In the genomic region with DNA sequence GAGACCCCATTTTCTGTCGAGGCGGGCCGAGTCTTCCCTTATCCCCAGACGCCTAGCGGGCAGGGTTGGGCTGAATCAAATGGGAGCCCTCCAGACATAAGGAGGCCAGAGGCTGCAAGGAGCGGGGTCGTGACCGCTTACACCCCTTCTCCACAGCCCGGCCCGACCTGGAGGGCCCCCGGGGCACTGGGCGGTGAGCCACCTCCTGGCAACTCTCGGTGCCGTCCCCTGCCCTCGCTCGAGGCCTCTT, we compare ENCODE assay signal across 26 cellular contexts. TPM values are rescaled to one million over a fixed set of nuclear protein-coding genes. Genes with fewer than 3 reads are reported as not detected.
A peak's percentile ranks its signal among the peaks of the same experiment; 100 is the strongest.
DNase-seq lines count a peak whose midpoint lies in the region; ATAC-seq, FAIRE-seq and TF ChIP-seq lines count a peak whose summit lies in the region.
"Had no signal": no experiment of that assay in that cellular context is flagged by ENCODE, and none has a peak within 500 bp of the region (broad histone marks: within the 10 kb centered on the region; RNA-seq: fewer than 3 reads in every experiment).

No MANE protein-coding gene starts in this region.

- H3K79me1 ChIP-seq in H1 (ENCODE audit: low read depth, low read length) (no peaks in the 10 kb centered on the region), mesenchymal stem cell (replicated peaks; ENCODE audit: low read length, poor library complexity, severe bottlenecking) (no peaks in the 10 kb centered on the region)

- POLR2A ChIA-PET in H1 (lab: Charles Lee; ENCODE audit: partially characterized antibody) = interaction anchor here (0.7 kb wide), 1 partner anchor 46 kb away, joined by 3 read pairs; no protein-coding TSS in a partner anchor

- H3K18ac ChIP-seq in H1 (ENCODE audit: extremely low read depth, low read length) (peak overlapping the region; percentile 48; the same call in 1 of the 2 replicates), mesenchymal stem cell (ENCODE audit: low read depth in 1 of 2, low read length in 2 of 2) (peak overlapping the region in 1 of 2 experiments; percentile 41)

- H3K27ac ChIP-seq in 22Rv1 (peak overlapping the region; percentile 51; the same call in 1 of the 2 replicates), H1 (ENCODE audit: low read depth, low read length) (no peak overlapping the region), mesenchymal stem cell (ENCODE audit: low read length, poor library complexity, severe bottlenecking) (no peak overlapping the region)
- H3K27ac ChIP-seq: body of pancreas, C4-2B, skin epidermis had no signal

- H3K23ac ChIP-seq in H1 (ENCODE audit: insufficient read length) = no peak overlapping the region
- peak overlapping the region in 1 of 2 experiments; percentile 47 for H3K23ac ChIP-seq in mesenchymal stem cell (ENCODE audit: low read length in 2 of 2)

- no peak for FAIRE-seq in H1 (lab: Jason Lieb, UNC)
- FAIRE-seq: D721Med had no signal

- H3K4ac ChIP-seq in H1 (replicated peaks; ENCODE audit: insufficient read length, low read depth, low read length) (no peak overlapping the region), mesenchymal stem cell (ENCODE audit: low read depth in 1 of 2, low read length in 2 of 2) (no peak overlapping the region)

- no peak overlapping the region for H4K5ac ChIP-seq in H1 (ENCODE audit: insufficient read length, low read depth, low read length)

- no peak overlapping the region for H2AK5ac ChIP-seq in H1 (ENCODE audit: low read depth, low read length)
- H2AK5ac ChIP-seq in mesenchymal stem cell (ENCODE audit: low read length, severe bottlenecking) = no peak overlapping the region

- peaks cover 87 to 100% (median 94%) of the 10 kb centered on the region in 4 experiments for H3K27me3 ChIP-seq in H1 (replicated peaks in 1 of 4; ENCODE audit: control insufficient read depth in 3 of 4, extremely low read depth in 1 of 4, insufficient read depth in 3 of 4, low read length in 3 of 4)
- peaks cover 17 to 60% of the 10 kb centered on the region in 2 experiments for H3K27me3 ChIP-seq in mesenchymal stem cell (ENCODE audit: control insufficient read depth in 1 of 2, insufficient read depth in 1 of 2, low read length in 2 of 2)

- CTCF ChIA-PET in H1 (lab: Charles Lee; ENCODE audit: partially characterized antibody) = interaction anchor here (0.9 to 3.9 kb wide), 13 partner anchors 8 to 225 kb away, joined by 3 to 17 read pairs (median 7); no protein-coding TSS in a partner anchor

- peaks cover 24% of the 10 kb centered on the region; the same call in 1 of the 2 replicates for H3K23me2 ChIP-seq in H1 (ENCODE audit: low read depth, low read length)

- H2BK20ac ChIP-seq in H1 (ENCODE audit: low read length) = no peak overlapping the region

- H2BK15ac ChIP-seq in H1 (ENCODE audit: low read length) (no peak overlapping the region; the same call in 1 of the 2 replicates), mesenchymal stem cell (ENCODE audit: low read depth, poor library complexity, severe bottlenecking) (no peak overlapping the region)

- TF ChIP-seq RAD21 in H1 (IDR thresholded peaks at IDR 0.05 in 1 of 2, conservative IDR thresholded peaks at IDR 0.05 in 1 of 2; ENCODE audit: low read depth in 2 of 2, low read length in 2 of 2) = no peak

- H3K9me3 ChIP-seq in ES-I3 (ENCODE audit: control insufficient read depth, insufficient read depth, low read length) = no peaks in the 10 kb centered on the region
- H3K9me3 ChIP-seq in H1 (ENCODE audit: insufficient read depth in 2 of 2, low read depth in 1 of 2, low read length in 1 of 2) = no peaks in the 10 kb centered on the region; a peak in 1 of 4 replicates
- no peaks in the 10 kb centered on the region for H3K9me3 ChIP-seq in mesenchymal stem cell (ENCODE audit: control insufficient read depth, low read length)
- H3K9me3 ChIP-seq: body of pancreas had no signal

- no peak overlapping the region for H2AFZ ChIP-seq in H1 (ENCODE audit: low read length)
- no peak overlapping the region for H2AFZ ChIP-seq in mesenchymal stem cell (ENCODE audit: low read depth, low read length)

- no peak for TF ChIP-seq POLR2A in H1 (IDR thresholded peaks at IDR 0.05; ENCODE audit: control extremely low read depth in 1 of 2, low read depth in 2 of 2, low read length in 2 of 2)

- no peak for ATAC-seq in GM18909 (IDR thresholded peaks at IDR 0.05; ENCODE audit: poor library complexity, unreplicated experiment)
- no peak for ATAC-seq in HG02973 (IDR thresholded peaks at IDR 0.05; ENCODE audit: unreplicated experiment)
- no peak for ATAC-seq in GM19397 (IDR thresholded peaks at IDR 0.05; ENCODE audit: unreplicated experiment)

- peaks cover 15 to 30% of the 10 kb centered on the region in 2 experiments for H4K20me1 ChIP-seq in H1 (replicated peaks in 1 of 2; ENCODE audit: control insufficient read depth in 1 of 2, insufficient read depth in 2 of 2, low read length in 2 of 2)

- no peak overlapping the region for H3K56ac ChIP-seq in H1 (replicated peaks; ENCODE audit: insufficient read length, low read depth, low read length)

- H2BK5ac ChIP-seq in H1 (ENCODE audit: low read depth, low read length) (no peak overlapping the region), mesenchymal stem cell (ENCODE audit: low read depth, low read length, poor library complexity, severe bottlenecking) (no peak overlapping the region)

- no peak overlapping the region for H2BK12ac ChIP-seq in H1 (ENCODE audit: low read depth, low read length)
- H2BK12ac ChIP-seq in mesenchymal stem cell (ENCODE audit: low read length in 2 of 2) = peak overlapping the region in 1 of 2 experiments; percentile 52

- H3K9ac ChIP-seq in ES-I3 (ENCODE audit: low read depth, low read length) (peak overlapping the region; percentile 51; the same call in 1 of the 2 replicates), H1 (replicated peaks in 1 of 4; ENCODE audit: extremely low read depth in 1 of 4, low read depth in 3 of 4, low read length in 3 of 4) (no peak overlapping the region), mesenchymal stem cell (ENCODE audit: low read length) (no peak overlapping the region)

- H3K4me3 ChIP-seq in H1 (ENCODE audit: extremely low read depth in 1 of 4, insufficient read depth in 2 of 4, low read depth in 3 of 4, low read length in 4 of 4) (peak overlapping the region in 3 of 4 experiments; percentile 38 to 55 (median 39); a peak in 4 of 8 replicates), mesenchymal stem cell (ENCODE audit: insufficient read depth in 1 of 2, low read depth in 1 of 2, low read length in 2 of 2) (no peak overlapping the region)
- H3K4me3 ChIP-seq: body of pancreas, lung had no signal

- TF ChIP-seq CTCF in 22Rv1 (IDR thresholded peaks at IDR 0.05) = no peak
- no peak for TF ChIP-seq CTCF in H1 (IDR thresholded peaks at IDR 0.05; ENCODE audit: control extremely low read depth in 1 of 3, insufficient read depth in 1 of 3, low read depth in 1 of 3, low read length in 3 of 3)

- H3K4me2 ChIP-seq in H1 (ENCODE audit: insufficient read depth in 1 of 2, low read depth in 2 of 2, low read length in 2 of 2) = peak overlapping the region; percentile 74 to 87
- H3K4me2 ChIP-seq in mesenchymal stem cell (ENCODE audit: low read length, poor library complexity, severe bottlenecking) = no peak overlapping the region

- no peaks in the 10 kb centered on the region for H3K79me2 ChIP-seq in H1 (ENCODE audit: control insufficient read depth in 1 of 2, insufficient read depth in 2 of 2, low read length in 2 of 2)

- H4K8ac ChIP-seq in H1 (ENCODE audit: extremely low read depth, insufficient read depth, low read length) = peak overlapping the region; percentile 79; the same call in 1 of the 2 replicates
- no peak overlapping the region for H4K8ac ChIP-seq in mesenchymal stem cell (ENCODE audit: low read length)

- TF ChIP-seq EP300 in H1 (IDR thresholded peaks at IDR 0.05; ENCODE audit: borderline replicate concordance in 1 of 2, low read depth in 2 of 2, low read length in 2 of 2) = no peak

- H2BK120ac ChIP-seq in H1 (replicated peaks; ENCODE audit: low read depth, low read length) = no peak overlapping the region
- no peak overlapping the region for H2BK120ac ChIP-seq in mesenchymal stem cell (ENCODE audit: low read depth, low read length)

- no peaks in the 10 kb centered on the region; the same call in 1 of the 2 replicates for H3K4me1 ChIP-seq in ES-I3 (ENCODE audit: insufficient read depth, low read length)
- H3K4me1 ChIP-seq in H1 (replicated peaks in 1 of 4; ENCODE audit: control insufficient read depth in 3 of 4, insufficient read depth in 4 of 4, low read length in 3 of 4) = peaks cover 0 to 39% (median 21%) of the 10 kb centered on the region in 4 experiments; a peak in 6 of 7 replicates
- peaks cover 39% of the 10 kb centered on the region for H3K4me1 ChIP-seq in mesenchymal stem cell (ENCODE audit: control insufficient read depth, insufficient read depth, low read depth, low read length)

- 11% methylated on average over 12 of the region's 16 CpGs; no CpG with 5 or more reads in 1 of the 2 experiments for WGBS in H1 (ENCODE audit: extremely low coverage in 1 of 2, insufficient coverage in 1 of 2, insufficient read length in 1 of 2, insufficient replicate concordance in 2 of 2, low coverage in 1 of 2, low lambda C conversion rate in 2 of 2, missing lambda C conversion rate in 1 of 2), 2 experiments
- WGBS in mesenchymal stem cell = 19% methylated on average over 16 of the region's 16 CpGs

- peak in 1 of 2 experiments; percentile 77 for DNase-seq in H1 (ENCODE audit: low read depth in 1 of 2, low spot score in 2 of 2)
- no peak for DNase-seq in mesenchymal stem cell
- DNase-seq in NCI-H82 treated with DMSO at 0.1 percent for 48 hours (lab: John Stamatoyannopoulos, UW; ENCODE audit: unreplicated experiment) = no peak
- DNase-seq: ACHN; activated CD4-positive, alpha-beta memory T cell treated with anti-CD3 and anti-CD28 coated beads, Interleukin-2, amount 10 ng/mL, durations not matched to agents 7 days and 5 days; activated gamma-delta T cell treated with Interleukin-2 at 50 U/mL for 16 hours; effector CD8-positive, alpha-beta T cell; foreskin fibroblast; HFFc6; NCI-H1436 treated with DMSO at 0.1 percent for 48 hours; occipital lobe; PC-3; SHP77 treated with DMSO at 0.1 percent for 48 hours; stimulated activated CD4-positive, alpha-beta T cell treated with anti-CD3 and anti-CD28 coated beads, Interleukin-1b, Interleukin-23, amount 100 ng/mL, for 48 hours; substantia nigra had no signal

- H4K91ac ChIP-seq in H1 (replicated peaks; ENCODE audit: insufficient read length, low read length) = no peak overlapping the region
- peak overlapping the region; percentile 54 for H4K91ac ChIP-seq in mesenchymal stem cell (ENCODE audit: low read length)

- H3K14ac ChIP-seq in H1 (ENCODE audit: insufficient read length) (no peak overlapping the region), mesenchymal stem cell (ENCODE audit: low read length in 2 of 2) (no peak overlapping the region)

- H3K36me3 ChIP-seq in ES-I3 (ENCODE audit: insufficient read depth, low read length) = no peaks in the 10 kb centered on the region
- peaks cover 0 to 5% (median 0%) of the 10 kb centered on the region in 4 experiments; a peak in 1 of 8 replicates for H3K36me3 ChIP-seq in H1 (ENCODE audit: control insufficient read depth in 2 of 4, insufficient read depth in 4 of 4, low read length in 3 of 4)
- H3K36me3 ChIP-seq in mesenchymal stem cell (ENCODE audit: control insufficient read depth in 1 of 2, insufficient read depth in 2 of 2, low read depth in 1 of 2, low read length in 2 of 2) = peaks cover 0 to 28% of the 10 kb centered on the region in 2 experiments

RNA-seq across cellular contexts. Expression of gene GP1BB, which starts 0.5 kb away (rescaled TPM):
- total RNA-seq in H1 (2021; fragmentation: NEBNext Ultra II Directional; extraction: Animal tissue kit (Norgen Biotek cat#: 25700)) = not detected in 2 replicates
- 0.36 and 0.66 TPM in 2 replicates for polyA plus RNA-seq in H1 (2011; rRNA removed)
- polyA plus RNA-seq in H1 (2011; cell fraction: cytosol; rRNA removed) = 0.27 TPM
- 2.4 TPM for polyA plus RNA-seq in H1 (2011; cell fraction: nucleus; rRNA removed)
- 0.38 to 0.69 TPM (median 0.55 TPM) in 3 of 4 replicates, not detected in the other for polyA plus RNA-seq in H1 (2012, experiment 1 of 2)
- polyA plus RNA-seq in H1 (2012, experiment 2 of 2) = not detected
- 0.36 TPM for polyA plus RNA-seq in H1 (2013, experiment 1 of 2)
- polyA plus RNA-seq in H1 (2013, experiment 2 of 2) = 0.83 TPM
- not detected in 2 replicates for polyA minus RNA-seq in H1 (2011; rRNA and poly(A)+ RNA removed)
- not detected for polyA minus RNA-seq in H1 (2011; cell fraction: cytosol; rRNA and poly(A)+ RNA removed)
- 0.60 TPM for polyA minus RNA-seq in H1 (2011; cell fraction: nucleus; rRNA and poly(A)+ RNA removed)
- 1.0 TPM for polyA plus RNA-seq in mesenchymal stem cell (2013, experiment 1 of 2)
- polyA plus RNA-seq in mesenchymal stem cell (2013, experiment 2 of 2) = 1.2 TPM
- total RNA-seq: activated CD4-positive, alpha-beta memory T cell treated with anti-CD3 and anti-CD28 coated beads, Interleukin-2, amount 10 ng/mL, durations not matched to agents 7 days and 5 days; HT-29 had no signal

RNA-seq across cellular contexts. Expression of gene SEPTIN5, which starts 8.5 kb away (rescaled TPM):
- 7.8 and 8.6 TPM in 2 replicates for total RNA-seq in H1 (2021; fragmentation: NEBNext Ultra II Directional; extraction: Animal tissue kit (Norgen Biotek cat#: 25700))
- polyA plus RNA-seq in H1 (2011; rRNA removed) = 6.0 and 9.1 TPM in 2 replicates
- 6.7 TPM for polyA plus RNA-seq in H1 (2011; cell fraction: cytosol; rRNA removed)
- 18.5 TPM for polyA plus RNA-seq in H1 (2011; cell fraction: nucleus; rRNA removed)
- 5.8 to 13.4 TPM (median 10.9 TPM) in 4 replicates for polyA plus RNA-seq in H1 (2012, experiment 1 of 2)
- 8.4 TPM for polyA plus RNA-seq in H1 (2012, experiment 2 of 2)
- polyA plus RNA-seq in H1 (2013, experiment 1 of 2) = 9.7 TPM
- polyA plus RNA-seq in H1 (2013, experiment 2 of 2) = 9.0 TPM
- 7.3 and 8.0 TPM in 2 replicates for polyA minus RNA-seq in H1 (2011; rRNA and poly(A)+ RNA removed)
- polyA minus RNA-seq in H1 (2011; cell fraction: cytosol; rRNA and poly(A)+ RNA removed) = 2.3 TPM
- 8.8 TPM for polyA minus RNA-seq in H1 (2011; cell fraction: nucleus; rRNA and poly(A)+ RNA removed)
- 5.7 TPM for polyA plus RNA-seq in mesenchymal stem cell (2013, experiment 1 of 2)
- 6.2 TPM for polyA plus RNA-seq in mesenchymal stem cell (2013, experiment 2 of 2)
- total RNA-seq: activated CD4-positive, alpha-beta memory T cell treated with anti-CD3 and anti-CD28 coated beads, Interleukin-2, amount 10 ng/mL, durations not matched to agents 7 days and 5 days; HT-29 had no signal

RNA-seq across cellular contexts. Expression of gene TBX1, which starts 37.7 kb away (rescaled TPM):
- total RNA-seq in H1 (2021; fragmentation: NEBNext Ultra II Directional; extraction: Animal tissue kit (Norgen Biotek cat#: 25700)) = 0.28 and 0.38 TPM in 2 replicates
- polyA plus RNA-seq in H1 (2011; rRNA removed) = not detected in 2 replicates
- not detected for polyA plus RNA-seq in H1 (2011; cell fraction: cytosol; rRNA removed)
- not detected for polyA plus RNA-seq in H1 (2011; cell fraction: nucleus; rRNA removed)
- polyA plus RNA-seq in H1 (2012, experiment 1 of 2) = not detected in 4 replicates
- polyA plus RNA-seq in H1 (2012, experiment 2 of 2) = 0.10 TPM
- 0.14 TPM for polyA plus RNA-seq in H1 (2013, experiment 1 of 2)
- 0.09 TPM for polyA plus RNA-seq in H1 (2013, experiment 2 of 2)
- not detected in 2 replicates for polyA minus RNA-seq in H1 (2011; rRNA and poly(A)+ RNA removed)
- polyA minus RNA-seq in H1 (2011; cell fraction: cytosol; rRNA and poly(A)+ RNA removed) = not detected
- not detected for polyA minus RNA-seq in H1 (2011; cell fraction: nucleus; rRNA and poly(A)+ RNA removed)
- polyA plus RNA-seq in mesenchymal stem cell (2013, experiment 1 of 2) = 2.4 TPM
- polyA plus RNA-seq in mesenchymal stem cell (2013, experiment 2 of 2) = 2.5 TPM
- total RNA-seq: activated CD4-positive, alpha-beta memory T cell treated with anti-CD3 and anti-CD28 coated beads, Interleukin-2, amount 10 ng/mL, durations not matched to agents 7 days and 5 days; HT-29 had no signal

Comparison
In these comparisons a context has a peak if more than half of its experiments do, and no peak if none do; other contexts are left out.
1. H3K4me3 ChIP-seq: peak in H1 (3 of 4); none in mesenchymal stem cell (0 of 2).